Comparison of ENCODE assay signal across 2 cellular contexts in the genomic region with DNA sequence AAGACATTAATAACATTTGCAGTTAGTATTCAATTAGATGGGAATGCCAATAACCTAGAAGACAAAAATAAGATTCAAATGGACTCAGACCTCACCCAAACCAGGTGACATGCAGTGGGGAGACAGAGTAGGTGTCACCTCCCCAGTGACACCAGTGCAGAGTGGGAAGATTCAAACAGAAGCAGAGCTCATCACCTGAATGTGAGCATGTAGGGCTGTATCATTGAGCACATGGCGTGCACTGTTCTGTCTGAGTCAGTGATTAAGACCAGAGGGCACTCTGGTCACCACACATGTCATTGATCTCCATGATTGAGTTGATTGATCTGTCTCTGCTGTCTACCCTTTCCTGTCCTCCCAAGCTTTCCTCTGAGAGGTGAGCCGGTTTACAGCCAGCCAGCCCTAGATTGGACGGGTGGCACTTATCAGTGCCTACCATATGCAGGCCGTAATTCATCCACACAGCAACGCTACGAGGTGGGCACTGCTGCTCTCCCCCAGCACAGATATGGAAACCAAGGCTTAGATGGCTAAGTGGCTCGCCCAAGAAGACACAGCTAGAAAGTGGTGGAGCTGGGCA.
TF ChIP-seq lines count a peak whose summit lies in the region.

No MANE protein-coding gene starts in this region.

TF ChIP-seq in H1, 55 proteins besides CTCF, POLR2A, EP300 and RAD21 (continued from another document):
- TF ChIP-seq NANOG (IDR thresholded peaks at IDR 0.05; ENCODE audit: insufficient read depth, low read depth, low read length, poor library complexity, severe bottlenecking): no peak
- no peak for TF ChIP-seq KDM4A (IDR thresholded peaks at IDR 0.05; ENCODE audit: low read depth, low read length, severe bottlenecking)
- no peak for TF ChIP-seq EZH2 (IDR thresholded peaks at IDR 0.05; ENCODE audit: low read depth, low read length, severe bottlenecking)
- no peak for TF ChIP-seq GABPA (IDR thresholded peaks at IDR 0.05; ENCODE audit: borderline replicate concordance, insufficient read depth, low read length)
- TF ChIP-seq, protein P1, sequence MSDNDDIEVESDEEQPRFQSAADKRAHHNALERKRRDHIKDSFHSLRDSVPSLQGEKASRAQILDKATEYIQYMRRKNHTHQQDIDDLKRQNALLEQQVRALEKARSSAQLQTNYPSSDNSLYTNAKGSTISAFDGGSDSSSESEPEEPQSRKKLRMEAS (IDR thresholded peaks at IDR 0.05): no peak
- no peak for TF ChIP-seq GTF2F1 (IDR thresholded peaks at IDR 0.05; ENCODE audit: borderline replicate concordance, low read depth, low read length)
- TF ChIP-seq SIRT6 (IDR thresholded peaks at IDR 0.05; ENCODE audit: low read length): no peak
TF ChIP-seq in H1: peak in this region for 0.

TF ChIP-seq in HEK293T, 16 proteins besides CTCF, POLR2A, EP300 and RAD21 (continued from another document):
- TF ChIP-seq BHLHE40 (IDR thresholded peaks at IDR 0.05; ENCODE audit: borderline replicate concordance): no peak
- TF ChIP-seq SP1 (IDR thresholded peaks at IDR 0.05): no peak
- no peak for TF ChIP-seq FOXK2 (IDR thresholded peaks at IDR 0.05)
- TF ChIP-seq L3MBTL2 (conservative IDR thresholded peaks at IDR 0.05): no peak
- TF ChIP-seq CTBP1 (IDR thresholded peaks at IDR 0.05; ENCODE audit: borderline replicate concordance): no peak
- no peak for TF ChIP-seq ZNF384 (IDR thresholded peaks at IDR 0.05)
- TF ChIP-seq SUZ12 (IDR thresholded peaks at IDR 0.05): no peak
- TF ChIP-seq, protein P2, sequence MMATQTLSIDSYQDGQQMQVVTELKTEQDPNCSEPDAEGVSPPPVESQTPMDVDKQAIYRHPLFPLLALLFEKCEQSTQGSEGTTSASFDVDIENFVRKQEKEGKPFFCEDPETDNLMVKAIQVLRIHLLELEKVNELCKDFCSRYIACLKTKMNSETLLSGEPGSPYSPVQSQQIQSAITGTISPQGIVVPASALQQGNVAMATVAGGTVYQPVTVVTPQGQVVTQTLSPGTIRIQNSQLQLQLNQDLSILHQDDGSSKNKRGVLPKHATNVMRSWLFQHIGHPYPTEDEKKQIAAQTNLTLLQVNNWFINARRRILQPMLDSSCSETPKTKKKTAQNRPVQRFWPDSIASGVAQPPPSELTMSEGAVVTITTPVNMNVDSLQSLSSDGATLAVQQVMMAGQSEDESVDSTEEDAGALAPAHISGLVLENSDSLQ (IDR thresholded peaks at IDR 0.05): no peak
- no peak for TF ChIP-seq LEF1 (IDR thresholded peaks at IDR 0.05; ENCODE audit: borderline replicate concordance)
- TF ChIP-seq HDGF (IDR thresholded peaks at IDR 0.05; ENCODE audit: borderline replicate concordance): no peak
- TF ChIP-seq ARNT (IDR thresholded peaks at IDR 0.05): no peak
- no peak for TF ChIP-seq TARDBP (IDR thresholded peaks at IDR 0.05)
- no peak for TF ChIP-seq FOXA1 (IDR thresholded peaks at IDR 0.05)
- no peak for TF ChIP-seq NFRKB (IDR thresholded peaks at IDR 0.05)
